Comparison of ENCODE assay signal across 34 cellular contexts in genomic region chr7:53984776-53985175, GRCh38.
DNase-seq lines count a peak whose midpoint lies in the region; FAIRE-seq and TF ChIP-seq lines count a peak whose summit lies in the region.
"Had no signal": no experiment of that assay in that cellular context is flagged by ENCODE, and none has a peak within 500 bp of the region (broad histone marks: within the 10 kb centered on the region; RNA-seq: fewer than 3 reads in every experiment).

No MANE protein-coding gene starts in this region.

- CTCF ChIA-PET in MCF 10A (lab: Yijun Ruan, JAX), result no interaction called here

- H3K27me3 ChIP-seq in breast epithelium, result no peaks in the 10 kb centered on the region
- H3K27me3 ChIP-seq: ascending aorta, esophagus muscularis mucosa, Peyer's patch, sigmoid colon, tibial artery had no signal

- intact Hi-C loops in MCF 10A (cut with micrococcal nuclease), result no loop called here
- intact Hi-C loops in breast epithelium (cut with DNase I; ENCODE audit: low total_unique reads), result no loop called here

- DNase-seq in MCF 10A (ENCODE audit: unreplicated experiment) (peak; percentile 6), breast epithelium (ENCODE audit: low spot score in 2 of 2) (no peak), SW480 (ENCODE audit: low spot score) (peak; percentile 22), kidney glomerular epithelial cell (lab: John Stamatoyannopoulos, UW) (peak; percentile 61), DMS 273 (lab: John Stamatoyannopoulos, UW; ENCODE audit: unreplicated experiment) (no peak), D721Med (ENCODE audit: insufficient read length, low spot score) (no peak)
- no peak for DNase-seq in activated CD4-positive, CD25-positive, alpha-beta regulatory T cell treated with anti-CD3 and anti-CD28 coated beads, Interleukin-2, amount 50 U/mL, for 72 hours
- no peak for DNase-seq in activated effector memory CD4-positive, alpha-beta T cell treated with Interleukin-2 at 50 U/mL for 16 hours
- DNase-seq: 8988T; activated B cell treated with CpG ODN at 0.5 μM for 24 hours; activated CD4-positive, alpha-beta T cell treated with anti-CD3 and anti-CD28 coated beads, Interleukin-2, amount 50 U/mL, for 1 hour; activated T-cell treated with anti-CD3 and anti-CD28 coated beads, Interleukin-2, amount 50 U/mL, for 24 hours; Caco-2; endodermal cell; foreskin fibroblast; naive B cell; NCI-H1417; NCI-H2081; NCI-H2227 treated with DMSO at 0.1 percent for 48 hours; Peyer's patch; sigmoid colon; stimulated activated CD4-positive, alpha-beta T cell treated with anti-CD3 and anti-CD28 coated beads, Interleukin-12 subunit alpha, Interleukin-12 subunit beta, amount 100 ng/mL, for 4 hours; stimulated activated CD4-positive, alpha-beta T cell treated with anti-CD3 and anti-CD28 coated beads, Interleukin-4, amount 100 ng/mL, for 1 hour; T-cell; tibial artery had no signal

- H3K4me3 ChIP-seq in breast epithelium, result no peak overlapping the region
- H3K4me3 ChIP-seq: ascending aorta, esophagus muscularis mucosa, HAP-1, Peyer's patch, sigmoid colon, tibial artery had no signal

- H3K4me3 Mint-ChIP-seq in MCF 10A (ENCODE audit: unreplicated experiment), result peak overlapping the region; percentile 4
- H3K4me3 Mint-ChIP-seq: activated B cell treated with CpG ODN at 0.5 μM for 24 hours; activated T-cell treated with anti-CD3 and anti-CD28 coated beads, Interleukin-2, amount 50 U/mL, for 24 hours; central memory CD8-positive, alpha-beta T cell; endodermal cell; mesothelial cell of epicardium; naive B cell; T-cell had no signal

- H3K27ac Mint-ChIP-seq in MCF 10A (ENCODE audit: low read depth, unreplicated experiment), result no peak overlapping the region
- H3K27ac Mint-ChIP-seq: activated B cell treated with CpG ODN at 0.5 μM for 24 hours; activated T-cell treated with anti-CD3 and anti-CD28 coated beads, Interleukin-2, amount 50 U/mL, for 24 hours; CD14-positive monocyte; endodermal cell; mesothelial cell of epicardium; naive B cell; progenitor cell of endocrine pancreas; T-cell had no signal

- no peaks in the 10 kb centered on the region for H3K4me1 ChIP-seq in breast epithelium
- H3K4me1 ChIP-seq: ascending aorta, Caco-2, esophagus muscularis mucosa, HAP-1, Peyer's patch, sigmoid colon, tibial artery had no signal

- FAIRE-seq in D721Med (lab: Jason Lieb, UNC), result no peak

- TF ChIP-seq CTCF in MCF 10A (IDR thresholded peaks at IDR 0.05; ENCODE audit: unreplicated experiment) (no peak), breast epithelium (IDR thresholded peaks at IDR 0.05) (no peak), D721Med (IDR thresholded peaks at IDR 0.05; ENCODE audit: insufficient read depth, missing control alignments) (no peak)

- no peak overlapping the region for H3K27ac ChIP-seq in breast epithelium
- H3K27ac ChIP-seq: ascending aorta, esophagus muscularis mucosa, HL-60, KMS-11, Peyer's patch, sigmoid colon, tibial artery had no signal

- peaks cover 43% of the 10 kb centered on the region for H3K27me3 Mint-ChIP-seq in MCF 10A (ENCODE audit: insufficient read depth, unreplicated experiment)
- H3K27me3 Mint-ChIP-seq: activated B cell treated with CpG ODN at 0.5 μM for 24 hours; activated T-cell treated with anti-CD3 and anti-CD28 coated beads, Interleukin-2, amount 50 U/mL, for 24 hours; central memory CD8-positive, alpha-beta T cell; naive B cell; progenitor cell of endocrine pancreas; T-cell had no signal

- H3K4me1 Mint-ChIP-seq in MCF 10A (ENCODE audit: insufficient read depth, unreplicated experiment), result peaks cover 6% of the 10 kb centered on the region
- H3K4me1 Mint-ChIP-seq: activated B cell treated with CpG ODN at 0.5 μM for 24 hours; CD14-positive monocyte; central memory CD8-positive, alpha-beta T cell; endodermal cell; mesothelial cell of epicardium; naive B cell; T-cell had no signal

- no TSS peak for BruUV-seq in MCF 10A (replicated peaks; lab: Mats Ljungman, UMichigan)

- H3K36me3 Mint-ChIP-seq in MCF 10A (ENCODE audit: insufficient read depth, unreplicated experiment), result no peaks in the 10 kb centered on the region
- H3K36me3 Mint-ChIP-seq: CD14-positive monocyte, mesothelial cell of epicardium, naive B cell, T-cell had no signal

- POLR2A ChIA-PET in MCF 10A (lab: Yijun Ruan, JAX), result no interaction called here

- no peaks in the 10 kb centered on the region for H3K9me3 ChIP-seq in breast epithelium
- H3K9me3 ChIP-seq: ascending aorta, Caco-2, HAP-1, Peyer's patch, tibial artery had no signal

- no peaks in the 10 kb centered on the region for H3K36me3 ChIP-seq in breast epithelium
- H3K36me3 ChIP-seq: ascending aorta, esophagus muscularis mucosa, HAP-1, Peyer's patch, sigmoid colon, tibial artery had no signal

- TF ChIP-seq POLR2A in breast epithelium (IDR thresholded peaks at IDR 0.05), result no peak

- peaks cover 10% of the 10 kb centered on the region for H3K9me3 Mint-ChIP-seq in MCF 10A (ENCODE audit: unreplicated experiment)
- H3K9me3 Mint-ChIP-seq: endodermal cell had no signal

Comparison
In these comparisons a context has a peak if more than half of its experiments do, and no peak if none do; other contexts are left out.
1. DNase-seq: peak in MCF 10A (single experiment), SW480 (single experiment) and kidney glomerular epithelial cell (single experiment); none in breast epithelium (0 of 2), activated CD4-positive, CD25-positive, alpha-beta regulatory T cell treated with anti-CD3 and anti-CD28 coated beads, Interleukin-2, amount 50 U/mL, for 72 hours (single experiment), DMS 273 (single experiment), activated effector memory CD4-positive, alpha-beta T cell treated with Interleukin-2 at 50 U/mL for 16 hours (single experiment) and D721Med (single experiment).